11 cellular contexts compared by ENCODE assay signal in genomic region chr17:40251576-40251975, GRCh38. TPM values are rescaled to one million over a fixed set of nuclear protein-coding genes. Genes with fewer than 3 reads are reported as not detected.
A peak's percentile ranks its signal among the peaks of the same experiment; 100 is the strongest.
DNase-seq lines count a peak whose midpoint lies in the region; ATAC-seq and TF ChIP-seq lines count a peak whose summit lies in the region.
"Had no signal": no experiment of that assay in that cellular context is flagged by ENCODE, and none has a peak within 500 bp of the region (broad histone marks: within the 10 kb centered on the region; RNA-seq: fewer than 3 reads in every experiment).

No MANE protein-coding gene starts in this region.

- POLR2A ChIA-PET in T-cell (lab: Charles Lee) = no interaction called here
- POLR2A ChIA-PET in activated CD4-positive, alpha-beta memory T cell treated with anti-CD3 and anti-CD28 coated beads, Interleukin-2, amount 10 ng/mL, durations not matched to agents 7 days and 5 days (lab: Charles Lee) = no interaction called here

- H3K27me3 Mint-ChIP-seq in T-cell = no peaks in the 10 kb centered on the region
- no peaks in the 10 kb centered on the region for H3K27me3 Mint-ChIP-seq in activated CD4-positive, alpha-beta memory T cell treated with anti-CD3 and anti-CD28 coated beads, Interleukin-2, amount 10 ng/mL, durations not matched to agents 7 days and 5 days

- no peak overlapping the region for H3K4me3 Mint-ChIP-seq in T-cell
- no peak overlapping the region for H3K4me3 Mint-ChIP-seq in activated CD4-positive, alpha-beta memory T cell treated with anti-CD3 and anti-CD28 coated beads, Interleukin-2, amount 10 ng/mL, durations not matched to agents 7 days and 5 days

- DNase-seq in AG08395 (ENCODE audit: low spot score) (peak; percentile 91), LoVo (ENCODE audit: low spot score) (peak; percentile 81), caudate nucleus (lab: John Stamatoyannopoulos, UW) (peak in 1 of 61 donors; percentile 31), mucosa of descending colon (peak in 1 of 3 donors; percentile 59), T-cell (no peak)
- no peak for DNase-seq in stimulated activated CD8-positive, alpha-beta memory T cell treated with anti-CD3 and anti-CD28 coated beads, Interleukin-4, amount 100 ng/mL, for 48 hours
- DNase-seq in activated CD4-positive, alpha-beta memory T cell treated with anti-CD3 and anti-CD28 coated beads, Interleukin-2, amount 10 ng/mL, durations not matched to agents 7 days and 5 days = no peak
- DNase-seq: Karpas-422; stimulated activated naive CD4-positive, alpha-beta T cell had no signal

- intact Hi-C loops in mucosa of descending colon (cut with DNase I, micrococcal nuclease) = no loop called here

- H3K36me3 ChIP-seq in mucosa of descending colon (ENCODE audit: low read depth) = no peaks in the 10 kb centered on the region

- H3K4me3 ChIP-seq in mucosa of descending colon = no peak overlapping the region

- peak overlapping the region; percentile 73 for H3K27ac ChIP-seq in caudate nucleus (ENCODE audit: low read depth, low read length)
- H3K27ac ChIP-seq: VCaP had no signal

- peaks cover 14 to 39% (median 27%) of the 10 kb centered on the region in 3 donors for H3K4me1 Mint-ChIP-seq in T-cell
- H3K4me1 Mint-ChIP-seq in activated CD4-positive, alpha-beta memory T cell treated with anti-CD3 and anti-CD28 coated beads, Interleukin-2, amount 10 ng/mL, durations not matched to agents 7 days and 5 days = peaks cover 2% of the 10 kb centered on the region

- ATAC-seq in mucosa of descending colon (peak; percentile 98), T-cell (replicated peaks in 1 of 4) (no peak), GM18867 (IDR thresholded peaks at IDR 0.05; ENCODE audit: unreplicated experiment) (no peak)

- CTCF ChIA-PET in T-cell (lab: Charles Lee) = interaction anchor here (0.6 to 0.7 kb wide), 3 partner anchors 101 to 419 kb away, joined by 3 read pairs; no protein-coding TSS in a partner anchor
- CTCF ChIA-PET in activated CD4-positive, alpha-beta memory T cell treated with anti-CD3 and anti-CD28 coated beads, Interleukin-2, amount 10 ng/mL, durations not matched to agents 7 days and 5 days (lab: Charles Lee) = no interaction called here

- no peaks in the 10 kb centered on the region for H3K9me3 ChIP-seq in mucosa of descending colon

- H3K36me3 Mint-ChIP-seq in T-cell = peaks cover 3% of the 10 kb centered on the region
- H3K36me3 Mint-ChIP-seq in activated CD4-positive, alpha-beta memory T cell treated with anti-CD3 and anti-CD28 coated beads, Interleukin-2, amount 10 ng/mL, durations not matched to agents 7 days and 5 days (ENCODE audit: low read depth) = peaks cover 13% of the 10 kb centered on the region

- no peak for TF ChIP-seq CTCF in mucosa of descending colon (IDR thresholded peaks at IDR 0.05)

- H3K4me1 ChIP-seq in mucosa of descending colon (ENCODE audit: low read depth) = peaks cover 7% of the 10 kb centered on the region

- H3K9me3 Mint-ChIP-seq in T-cell = no peaks in the 10 kb centered on the region
- no peaks in the 10 kb centered on the region for H3K9me3 Mint-ChIP-seq in activated CD4-positive, alpha-beta memory T cell treated with anti-CD3 and anti-CD28 coated beads, Interleukin-2, amount 10 ng/mL, durations not matched to agents 7 days and 5 days

- no peak overlapping the region for H3K27ac Mint-ChIP-seq in T-cell
- no peak overlapping the region for H3K27ac Mint-ChIP-seq in activated CD4-positive, alpha-beta memory T cell treated with anti-CD3 and anti-CD28 coated beads, Interleukin-2, amount 10 ng/mL, durations not matched to agents 7 days and 5 days

RNA-seq across cellular contexts. Expression of gene WIPF2, which starts 32.5 kb away (rescaled TPM):
- total RNA-seq in mucosa of descending colon = 10 to 100 TPM; 41.4 to 56.2 (median 42.8) TPM
- total RNA-seq in T-cell = 10 to 100 TPM; 23.1 to 42.1 (median 32.1) TPM
- total RNA-seq in activated CD4-positive, alpha-beta memory T cell treated with anti-CD3 and anti-CD28 coated beads, Interleukin-2, amount 10 ng/mL, durations not matched to agents 7 days and 5 days = 10 to 100 TPM; 26.0 TPM

RNA-seq across cellular contexts. Expression of gene CDC6, which starts 36.1 kb away (rescaled TPM):
- 10 to 100 TPM in 1 of 3 donors, 1 to 10 TPM in 2; 4.0 to 14.9 (median 7.4) TPM for total RNA-seq in mucosa of descending colon
- total RNA-seq in T-cell = 1 to 10 TPM; 1.3 to 3.2 (median 2.1) TPM
- total RNA-seq in activated CD4-positive, alpha-beta memory T cell treated with anti-CD3 and anti-CD28 coated beads, Interleukin-2, amount 10 ng/mL, durations not matched to agents 7 days and 5 days = 10 to 100 TPM; 67.5 to 69.9 TPM

RNA-seq across cellular contexts. Expression of gene RARA, which starts 57.4 kb away (rescaled TPM):
- total RNA-seq in mucosa of descending colon (10 to 100 TPM; 42.2 to 51.2 (median 49.6) TPM), T-cell (10 to 100 TPM; 46.8 to 90.7 (median 69.1) TPM)
- 10 to 100 TPM; 65.2 to 65.5 TPM for total RNA-seq in activated CD4-positive, alpha-beta memory T cell treated with anti-CD3 and anti-CD28 coated beads, Interleukin-2, amount 10 ng/mL, durations not matched to agents 7 days and 5 days

Comparison
In these comparisons a context has a peak if more than half of its experiments do, and no peak if none do; other contexts are left out.
1. DNase-seq: peak in AG08395 (single experiment) and LoVo (single experiment); none in T-cell (0 of 34), stimulated activated CD8-positive, alpha-beta memory T cell treated with anti-CD3 and anti-CD28 coated beads, Interleukin-4, amount 100 ng/mL, for 48 hours (single experiment) and activated CD4-positive, alpha-beta memory T cell treated with anti-CD3 and anti-CD28 coated beads, Interleukin-2, amount 10 ng/mL, durations not matched to agents 7 days and 5 days (single experiment).
2. RNA of gene CDC6, which starts 36.1 kb away (total RNA-seq): 67.5 to 69.9 TPM in activated CD4-positive, alpha-beta memory T cell treated with anti-CD3 and anti-CD28 coated beads, Interleukin-2, amount 10 ng/mL, durations not matched to agents 7 days and 5 days; 4.0 to 14.9 TPM in mucosa of descending colon and 1.3 to 3.2 TPM in T-cell; every median in the first group is over 4 times any median in the second.